Comparison of ENCODE assay signal across 1 cellular context in genomic region chr1:112818990-112819689, GRCh38.
TF ChIP-seq lines count a peak whose summit lies in the region.

No MANE protein-coding gene starts in this region.

TF ChIP-seq in K562, 482 proteins besides CTCF, POLR2A, EP300 and RAD21 (continued from another document):
- TF ChIP-seq CEBPZ (IDR thresholded peaks at IDR 0.05; ENCODE audit: borderline replicate concordance, low read depth, low read length): no peak
- no peak for TF ChIP-seq HDGF (IDR thresholded peaks at IDR 0.05)
- 0 out of 2 replicates have a peak, but pooled peaks have one; percentile 19 for TF ChIP-seq FOXP1 (CRISPR knock-in tag; IDR thresholded peaks at IDR 0.05)
- peak; percentile 55 for TF ChIP-seq NEUROD1 (IDR thresholded peaks at IDR 0.05; ENCODE audit: borderline replicate concordance, low read depth, low read length, partially characterized antibody)
- TF ChIP-seq LEF1 (IDR thresholded peaks at IDR 0.05): peak; percentile 80; the same call in 1 of the 2 replicates
- no peak for TF ChIP-seq CHCHD3 (CRISPR knock-in tag; IDR thresholded peaks at IDR 0.05)
- TF ChIP-seq, protein P1, sequence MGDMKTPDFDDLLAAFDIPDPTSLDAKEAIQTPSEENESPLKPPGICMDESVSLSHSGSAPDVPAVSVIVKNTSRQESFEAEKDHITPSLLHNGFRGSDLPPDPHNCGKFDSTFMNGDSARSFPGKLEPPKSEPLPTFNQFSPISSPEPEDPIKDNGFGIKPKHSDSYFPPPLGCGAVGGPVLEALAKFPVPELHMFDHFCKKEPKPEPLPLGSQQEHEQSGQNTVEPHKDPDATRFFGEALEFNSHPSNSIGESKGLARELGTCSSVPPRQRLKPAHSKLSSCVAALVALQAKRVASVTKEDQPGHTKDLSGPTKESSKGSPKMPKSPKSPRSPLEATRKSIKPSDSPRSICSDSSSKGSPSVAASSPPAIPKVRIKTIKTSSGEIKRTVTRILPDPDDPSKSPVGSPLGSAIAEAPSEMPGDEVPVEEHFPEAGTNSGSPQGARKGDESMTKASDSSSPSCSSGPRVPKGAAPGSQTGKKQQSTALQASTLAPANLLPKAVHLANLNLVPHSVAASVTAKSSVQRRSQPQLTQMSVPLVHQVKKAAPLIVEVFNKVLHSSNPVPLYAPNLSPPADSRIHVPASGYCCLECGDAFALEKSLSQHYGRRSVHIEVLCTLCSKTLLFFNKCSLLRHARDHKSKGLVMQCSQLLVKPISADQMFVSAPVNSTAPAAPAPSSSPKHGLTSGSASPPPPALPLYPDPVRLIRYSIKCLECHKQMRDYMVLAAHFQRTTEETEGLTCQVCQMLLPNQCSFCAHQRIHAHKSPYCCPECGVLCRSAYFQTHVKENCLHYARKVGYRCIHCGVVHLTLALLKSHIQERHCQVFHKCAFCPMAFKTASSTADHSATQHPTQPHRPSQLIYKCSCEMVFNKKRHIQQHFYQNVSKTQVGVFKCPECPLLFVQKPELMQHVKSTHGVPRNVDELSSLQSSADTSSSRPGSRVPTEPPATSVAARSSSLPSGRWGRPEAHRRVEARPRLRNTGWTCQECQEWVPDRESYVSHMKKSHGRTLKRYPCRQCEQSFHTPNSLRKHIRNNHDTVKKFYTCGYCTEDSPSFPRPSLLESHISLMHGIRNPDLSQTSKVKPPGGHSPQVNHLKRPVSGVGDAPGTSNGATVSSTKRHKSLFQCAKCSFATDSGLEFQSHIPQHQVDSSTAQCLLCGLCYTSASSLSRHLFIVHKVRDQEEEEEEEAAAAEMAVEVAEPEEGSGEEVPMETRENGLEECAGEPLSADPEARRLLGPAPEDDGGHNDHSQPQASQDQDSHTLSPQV (IDR thresholded peaks at IDR 0.05): peak; percentile 79
- no peak for TF ChIP-seq DIDO1 (tag; IDR thresholded peaks at IDR 0.05; ENCODE audit: low read depth)
- peak; percentile 90 for TF ChIP-seq CBFA2T3 (IDR thresholded peaks at IDR 0.05)
- no peak for TF ChIP-seq ZNF316 (IDR thresholded peaks at IDR 0.05)
